ENCODE assay signal across 21 cellular contexts in genomic region chr12:81295286-81295685, GRCh38.
"Had no signal": no experiment of that assay in that cellular context is flagged by ENCODE, and none has a peak within 500 bp of the region (broad histone marks: within the 10 kb centered on the region; RNA-seq: fewer than 3 reads in every experiment).

No MANE protein-coding gene starts in this region.

- H3K4me1 Mint-ChIP-seq: activated naive CD8-positive, alpha-beta T cell treated with anti-CD3 and anti-CD28 coated beads, Interleukin-2, amount 10 ng/mL, durations not matched to agents 7 days and 5 days had no signal

- H3K27me3 Mint-ChIP-seq: activated naive CD8-positive, alpha-beta T cell treated with anti-CD3 and anti-CD28 coated beads, Interleukin-2, amount 10 ng/mL, durations not matched to agents 7 days and 5 days had no signal

- H3K27ac Mint-ChIP-seq: activated CD8-positive, alpha-beta T cell treated with anti-CD3 and anti-CD28 coated beads, Interleukin-2, amount 10 ng/mL, durations not matched to agents 7 days and 5 days; activated naive CD8-positive, alpha-beta T cell treated with anti-CD3 and anti-CD28 coated beads, Interleukin-2, amount 10 ng/mL, durations not matched to agents 7 days and 5 days; T-helper 1 cell treated with Interleukin-12 subunit alpha and Interleukin-12 subunit beta and Interleukin-4 antibody, amounts not matched to agents 30 μg/mL and 1 μg/mL, for 36 hours had no signal

- H3K36me3 Mint-ChIP-seq: activated naive CD8-positive, alpha-beta T cell treated with anti-CD3 and anti-CD28 coated beads, Interleukin-2, amount 10 ng/mL, durations not matched to agents 7 days and 5 days had no signal

- H3K9me3 Mint-ChIP-seq: activated naive CD8-positive, alpha-beta T cell treated with anti-CD3 and anti-CD28 coated beads, Interleukin-2, amount 10 ng/mL, durations not matched to agents 7 days and 5 days; T-helper 1 cell treated with Interleukin-12 subunit alpha and Interleukin-12 subunit beta and Interleukin-4 antibody, amounts not matched to agents 30 μg/mL and 1 μg/mL, for 36 hours had no signal

- H3K27ac ChIP-seq: ascending aorta, body of pancreas, KMS-11, SJSA1 had no signal

- DNase-seq: activated CD4-positive, alpha-beta T cell treated with anti-CD3 and anti-CD28 coated beads for 48 hours; activated CD4-positive, alpha-beta T cell treated with anti-CD3 and anti-CD28 coated beads, Interleukin-2, amount 50 U/mL, for 4 hours; activated CD4-positive, CD25-positive, alpha-beta regulatory T cell treated with anti-CD3 and anti-CD28 coated beads, Interleukin-2, amount 50 U/mL, for 72 hours; activated CD8-positive, alpha-beta memory T cell treated with anti-CD3 and anti-CD28 coated beads, Interleukin-2, amount 50 U/mL, for 48 hours; activated CD8-positive, alpha-beta T cell treated with anti-CD3 and anti-CD28 coated beads, Interleukin-2, amount 10 ng/mL, durations not matched to agents 7 days and 5 days; activated naive CD4-positive, alpha-beta T cell treated with anti-CD3 and anti-CD28 coated beads, Interleukin-2, amount 50 U/mL, for 16 hours; activated naive CD8-positive, alpha-beta T cell treated with anti-CD3 and anti-CD28 coated beads, Interleukin-2, amount 10 ng/mL, durations not matched to agents 7 days and 5 days; activated T-cell treated with anti-CD3 and anti-CD28 coated beads, Interleukin-2, amount 50 U/mL, for 1 hour; body of pancreas; MG63; NCI-H146; NCI-H187 treated with DMSO at 0.1 percent for 48 hours; NCI-H2081 treated with DMSO at 0.1 percent for 48 hours; NCI-H446; NCI-H524; SHP77 had no signal

- H3K4me3 Mint-ChIP-seq: activated CD8-positive, alpha-beta T cell treated with anti-CD3 and anti-CD28 coated beads, Interleukin-2, amount 10 ng/mL, durations not matched to agents 7 days and 5 days; activated naive CD8-positive, alpha-beta T cell treated with anti-CD3 and anti-CD28 coated beads, Interleukin-2, amount 10 ng/mL, durations not matched to agents 7 days and 5 days; T-helper 1 cell treated with Interleukin-12 subunit alpha and Interleukin-12 subunit beta and Interleukin-4 antibody, amounts not matched to agents 30 μg/mL and 1 μg/mL, for 36 hours had no signal

- ATAC-seq: activated CD8-positive, alpha-beta T cell treated with anti-CD3 and anti-CD28 coated beads, Interleukin-2, amount 10 ng/mL, durations not matched to agents 7 days and 5 days; body of pancreas; PC-3 had no signal
